Comparison of ENCODE assay signal across 8 cellular contexts in the genomic region with DNA sequence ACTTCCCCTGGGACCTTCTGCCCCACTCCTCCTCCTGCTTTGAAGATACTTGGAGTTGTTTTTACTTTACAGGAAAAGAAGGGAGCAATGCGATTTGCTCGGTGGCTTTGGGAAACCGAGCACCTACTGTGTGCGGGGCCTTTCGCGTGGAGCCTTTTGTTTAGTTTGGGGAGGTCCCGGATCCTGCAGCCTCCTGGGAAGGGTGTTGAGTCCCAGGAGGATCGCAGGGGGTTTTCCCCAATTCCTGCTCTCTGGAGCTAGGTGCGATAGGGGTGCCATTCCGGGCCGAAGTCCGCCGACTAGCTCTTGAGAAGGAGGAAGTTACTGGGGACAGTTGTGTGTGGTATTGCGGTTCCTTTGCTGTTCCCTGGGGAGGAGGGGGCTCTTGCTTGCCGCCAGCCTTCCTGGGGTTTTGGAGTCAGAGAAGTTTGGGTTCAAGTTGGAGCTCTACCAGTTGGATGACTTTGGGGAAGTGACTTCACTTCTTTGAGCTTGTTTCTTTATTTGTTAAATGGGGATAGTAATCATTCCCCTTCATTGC. TPM values are rescaled to one million over a fixed set of nuclear protein-coding genes. Genes with fewer than 3 reads are reported as not detected.
DNase-seq lines count a peak whose midpoint lies in the region; ATAC-seq and TF ChIP-seq lines count a peak whose summit lies in the region.

No MANE protein-coding gene starts in this region.

- dilution Hi-C loops in mammary epithelial cell (cut with HindIII; ENCODE audit: low sequenced_read_pairs) = no loop called here

- ATAC-seq in GM21423 (IDR thresholded peaks at IDR 0.05; ENCODE audit: unreplicated experiment) (peak; percentile 32), aorta (ENCODE audit: low FRiP score) (peak; percentile 46)

- H3K27ac ChIP-seq in mammary epithelial cell (ENCODE audit: insufficient read depth, low read depth, low read length) (no peak overlapping the region), aorta (ENCODE audit: low read depth in 1 of 2, low read length in 2 of 2) (no peak overlapping the region)

- H3K4me3 Mint-ChIP-seq in mesothelial cell of epicardium = peak overlapping the region; percentile 83

- H3K36me3 Mint-ChIP-seq in mesothelial cell of epicardium = no peaks in the 10 kb centered on the region

- peak overlapping the region; percentile 30 for H3K27ac Mint-ChIP-seq in mesothelial cell of epicardium

- peaks cover 57% of the 10 kb centered on the region for H3K79me2 ChIP-seq in mammary epithelial cell (ENCODE audit: insufficient read depth, low read length)

- H3K4me1 ChIP-seq in mammary epithelial cell (ENCODE audit: insufficient read depth, low read length) (peaks cover 17% of the 10 kb centered on the region), aorta (ENCODE audit: control insufficient read depth in 1 of 2, insufficient read depth in 2 of 2, low read length in 2 of 2) (no peaks in the 10 kb centered on the region)

- WGBS in mammary epithelial cell (ENCODE audit: low coverage, missing lambda C conversion rate) = 17% methylated on average over 9 of the region's 15 CpGs
- WGBS in aorta, 2 donors = 17 to 28% methylated on average over 15 of the region's 15 CpGs

- in situ Hi-C loops in mammary epithelial cell (cut with MboI; ENCODE audit: low sequenced_read_pairs in 2 of 2) = no loop called here

- DNase-seq in CD1c-positive myeloid dendritic cell (ENCODE audit: extremely low spot score) = peak; percentile 54
- DNase-seq in NOMO-1 (lab: John Stamatoyannopoulos, UW; ENCODE audit: unreplicated experiment in 2 of 2) = peak; percentile 68 to 78
- no peak for DNase-seq in mammary epithelial cell
- no peak for DNase-seq in mesothelial cell of epicardium (ENCODE audit: low spot score in 2 of 2, unreplicated experiment in 2 of 2)
- no peak for DNase-seq in aorta
- DNase-seq in ureter (ENCODE audit: low spot score) = no peak
- DNase-seq in NCI-H2196 treated with DMSO at 0.1 percent for 48 hours (lab: John Stamatoyannopoulos, UW; ENCODE audit: unreplicated experiment) = no peak

- H3K36me3 ChIP-seq in mammary epithelial cell (ENCODE audit: insufficient read depth, low read length) = no peaks in the 10 kb centered on the region
- H3K36me3 ChIP-seq in aorta (ENCODE audit: control insufficient read depth in 1 of 2, insufficient read depth in 2 of 2, low read length in 1 of 2) = no peaks in the 10 kb centered on the region

- no peaks in the 10 kb centered on the region for H3K27me3 ChIP-seq in mammary epithelial cell (ENCODE audit: insufficient read depth, low read length)
- no peaks in the 10 kb centered on the region for H3K27me3 ChIP-seq in aorta (ENCODE audit: control insufficient read depth in 1 of 2, insufficient read depth in 2 of 2, low read length in 1 of 2)

- no peaks in the 10 kb centered on the region for H3K9me3 ChIP-seq in mammary epithelial cell (replicated peaks; ENCODE audit: insufficient read depth, low read length)
- H3K9me3 ChIP-seq in aorta (ENCODE audit: control insufficient read depth, low read length) = no peaks in the 10 kb centered on the region

- H3K9me3 Mint-ChIP-seq in mesothelial cell of epicardium = no peaks in the 10 kb centered on the region

- TF ChIP-seq CTCF in mammary epithelial cell (conservative IDR thresholded peaks at IDR 0.05 in 1 of 2, IDR thresholded peaks at IDR 0.05 in 1 of 2; ENCODE audit: extremely low read depth in 1 of 2, insufficient read depth in 1 of 2, low read depth in 1 of 2, low read length in 2 of 2) (no peak), mesothelial cell of epicardium (IDR thresholded peaks at IDR 0.05; ENCODE audit: unreplicated experiment) (no peak)

- CTCF ChIA-PET in mammary epithelial cell (lab: Charles Lee; ENCODE audit: low non-redundant PET) = no interaction called here

- peaks cover 19% of the 10 kb centered on the region for H3K4me1 Mint-ChIP-seq in mesothelial cell of epicardium

- peak overlapping the region; percentile 54 for H3K9ac ChIP-seq in mammary epithelial cell (ENCODE audit: insufficient read depth, low read length)

- H3K27me3 Mint-ChIP-seq in mesothelial cell of epicardium (ENCODE audit: low read depth) = peaks cover 7% of the 10 kb centered on the region

- H4K20me1 ChIP-seq in mammary epithelial cell (ENCODE audit: insufficient read depth, low read length) = no peaks in the 10 kb centered on the region

- intact Hi-C loops in mammary epithelial cell (cut with micrococcal nuclease) (loop anchor here (10.0 kb wide), 1 partner anchor 190 kb away; the partner anchor contains the start of gene TMEM132B), aorta (cut with DNase I) (no loop called here)

- peak overlapping the region; percentile 88 for H3K4me2 ChIP-seq in mammary epithelial cell (ENCODE audit: insufficient read depth, low read depth, low read length)

- H3K4me3 ChIP-seq in mammary epithelial cell (replicated peaks in 1 of 3; ENCODE audit: insufficient read depth in 1 of 3, low read depth in 2 of 3, low read length in 3 of 3) (peak overlapping the region; percentile 68 to 89 (median 68)), aorta (ENCODE audit: low read length in 2 of 2) (peak overlapping the region in 1 of 2 donors; percentile 99)

- peak overlapping the region; percentile 87 for H2AFZ ChIP-seq in mammary epithelial cell (ENCODE audit: low read depth, low read length)

- no TSS peak for BruUV-seq in mammary epithelial cell (replicated peaks; lab: Mats Ljungman, UMichigan)

RNA-seq across cellular contexts. Expression of gene BRI3BP, which starts 1.1 kb away (rescaled TPM):
- total RNA-seq in mammary epithelial cell (10 to 100 TPM in 1 of 2 donors, 1 to 10 TPM in 1; 8.2 to 18.4 TPM), mesothelial cell of epicardium (6.9 to 7.5 TPM (median 7.2 TPM) in 3 replicates), aorta (1 to 10 TPM; 3.6 to 5.2 TPM), ureter (6.8 TPM)
- polyA plus RNA-seq in mammary epithelial cell (13.9 TPM), aorta (1 to 10 TPM; 1.7 to 3.3 TPM)
- 36.4 TPM for polyA minus RNA-seq in mammary epithelial cell

RNA-seq across cellular contexts. Expression of gene DHX37, which starts 5.6 kb away (rescaled TPM):
- total RNA-seq in mammary epithelial cell = 10 to 100 TPM; 15.8 to 21.8 TPM
- polyA plus RNA-seq in mammary epithelial cell = 13.4 TPM
- polyA minus RNA-seq in mammary epithelial cell = 35.5 TPM
- total RNA-seq in mesothelial cell of epicardium = 22.7 to 23.4 TPM (median 23.4 TPM) in 3 replicates
- total RNA-seq in aorta = 10 to 100 TPM; 14.8 to 17.1 TPM
- polyA plus RNA-seq in aorta = 1 to 10 TPM; 3.9 to 8.6 TPM
- total RNA-seq in ureter = 34.0 TPM

Comparison
In these comparisons a context has a peak if more than half of its experiments do, and no peak if none do; other contexts are left out.
1. DNase-seq: peak in CD1c-positive myeloid dendritic cell (single experiment) and NOMO-1 (2 of 2); none in mammary epithelial cell (single experiment), mesothelial cell of epicardium (0 of 2), aorta (0 of 2), ureter (single experiment) and NCI-H2196 treated with DMSO at 0.1 percent for 48 hours (single experiment).